In the genomic region with DNA sequence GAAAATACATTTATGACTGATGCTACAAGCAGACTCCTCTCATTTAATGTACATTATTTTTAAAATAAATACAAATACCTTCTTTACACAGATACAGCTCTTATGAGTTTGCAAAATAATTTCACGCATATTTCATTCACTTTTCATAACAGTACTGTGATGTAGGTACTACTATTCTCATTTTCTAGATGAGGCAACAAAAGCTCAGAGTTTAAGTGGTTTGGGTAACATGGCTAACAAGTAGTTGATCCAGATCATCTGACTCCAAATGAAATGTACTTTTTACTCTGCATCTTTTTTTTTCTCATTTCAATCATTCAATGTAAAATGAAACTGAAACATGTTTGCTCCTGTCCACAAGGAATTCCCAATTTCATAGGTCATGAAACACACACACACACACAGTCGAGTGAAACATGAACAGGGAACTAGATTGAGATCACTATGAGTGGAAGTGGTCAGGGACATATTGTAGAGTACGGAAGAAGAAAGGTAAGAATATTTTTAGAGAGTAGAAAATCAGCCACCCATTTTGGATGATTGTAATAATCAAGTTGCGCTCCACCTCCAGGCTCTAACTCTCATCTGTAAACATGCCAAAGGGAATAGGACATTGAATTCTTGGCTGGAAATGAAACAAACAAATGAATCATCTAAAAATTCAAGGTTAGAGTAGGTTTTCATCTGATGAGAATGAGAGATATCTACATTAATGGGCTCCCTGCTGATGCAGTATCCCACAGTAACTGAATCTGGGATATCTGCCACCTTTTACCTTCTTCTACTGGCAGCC, we compare ENCODE assay signal across 12 cellular contexts.
A peak's percentile ranks its signal among the peaks of the same experiment; 100 is the strongest.
DNase-seq lines count a peak whose midpoint lies in the region; ATAC-seq, FAIRE-seq and TF ChIP-seq lines count a peak whose summit lies in the region.
"Had no signal": no experiment of that assay in that cellular context is flagged by ENCODE, and none has a peak within 500 bp of the region (broad histone marks: within the 10 kb centered on the region; RNA-seq: fewer than 3 reads in every experiment).

No MANE protein-coding gene starts in this region.

- H3K27ac ChIP-seq in parathyroid adenoma, result no peak overlapping the region
- H3K27ac ChIP-seq: gastroesophageal sphincter, VCaP had no signal

- no peak overlapping the region for H3K4me2 ChIP-seq in parathyroid adenoma (ENCODE audit: low read length)

- TF ChIP-seq CTCF in bronchial epithelial cell (IDR thresholded peaks at IDR 0.05; ENCODE audit: insufficient read depth, low read length, severe bottlenecking) (no peak), parathyroid adenoma (IDR thresholded peaks at IDR 0.05) (no peak)

- CTCF ChIA-PET in HEK293T (lab: Yijun Ruan, JAX), result no interaction called here

- no peaks in the 10 kb centered on the region for H3K4me1 ChIP-seq in parathyroid adenoma
- H3K4me1 ChIP-seq: gastroesophageal sphincter had no signal

- peak overlapping the region; percentile 10 for H2AFZ ChIP-seq in parathyroid adenoma

- FAIRE-seq in bronchial epithelial cell (lab: Jason Lieb, UNC), result no peak
- FAIRE-seq: G401.6 had no signal

- H3K9me3 ChIP-seq in parathyroid adenoma (ENCODE audit: control insufficient read depth, low read length), result no peaks in the 10 kb centered on the region
- H3K9me3 ChIP-seq: gastroesophageal sphincter had no signal

- ATAC-seq in GM21360 (IDR thresholded peaks at IDR 0.05; ENCODE audit: unreplicated experiment), result peak; percentile 55
- ATAC-seq: gastroesophageal sphincter had no signal

- POLR2A ChIA-PET in HEK293T (lab: Yijun Ruan, JAX), result no interaction called here

- no peaks in the 10 kb centered on the region for H3K79me2 ChIP-seq in parathyroid adenoma

- H3K36me3 ChIP-seq in bronchial epithelial cell (ENCODE audit: control insufficient read depth, insufficient read depth, low read length), result no peaks in the 10 kb centered on the region
- H3K36me3 ChIP-seq in parathyroid adenoma (ENCODE audit: control insufficient read depth, insufficient read depth, low read length), result no peaks in the 10 kb centered on the region
- H3K36me3 ChIP-seq: gastroesophageal sphincter had no signal

- H3K27me3 ChIP-seq in bronchial epithelial cell (ENCODE audit: control insufficient read depth, insufficient read depth, low read length) (no peaks in the 10 kb centered on the region), parathyroid adenoma (ENCODE audit: control insufficient read depth, insufficient read depth, low read length) (no peaks in the 10 kb centered on the region)
- H3K27me3 ChIP-seq: gastroesophageal sphincter had no signal

- H3K4me3 ChIP-seq in bronchial epithelial cell (ENCODE audit: low read depth, low read length), result no peak overlapping the region
- H3K4me3 ChIP-seq in parathyroid adenoma (ENCODE audit: low read depth, low read length), result no peak overlapping the region
- H3K4me3 ChIP-seq: gastroesophageal sphincter had no signal

- H3K9ac ChIP-seq in parathyroid adenoma, result no peak overlapping the region

- DNase-seq in HT-29 (ENCODE audit: low spot score) (peak; percentile 45), bronchial epithelial cell (ENCODE audit: low read depth) (peak; percentile 94), HEK293T (ENCODE audit: extremely low spot score) (no peak), D341Med (ENCODE audit: low spot score) (no peak), NCI-H1436 treated with DMSO at 0.1 percent for 48 hours (lab: John Stamatoyannopoulos, UW) (no peak)
- DNase-seq in activated CD8-positive, alpha-beta memory T cell treated with anti-CD3 and anti-CD28 coated beads, Interleukin-2, amount 50 U/mL, for 4 hours, result no peak
- DNase-seq: activated naive CD8-positive, alpha-beta T cell treated with anti-CD3 and anti-CD28 coated beads for 36 hours had no signal

TF ChIP-seq in HEK293T, 16 proteins besides CTCF, POLR2A, EP300 and RAD21:
- TF ChIP-seq HDGF (IDR thresholded peaks at IDR 0.05; ENCODE audit: borderline replicate concordance) (no peak), L3MBTL2 (conservative IDR thresholded peaks at IDR 0.05) (no peak)

Comparison
In these comparisons a context has a peak if more than half of its experiments do, and no peak if none do; other contexts are left out.
1. DNase-seq: peak in HT-29 (single experiment) and bronchial epithelial cell (single experiment); none in HEK293T (single experiment), activated CD8-positive, alpha-beta memory T cell treated with anti-CD3 and anti-CD28 coated beads, Interleukin-2, amount 50 U/mL, for 4 hours (single experiment), D341Med (single experiment) and NCI-H1436 treated with DMSO at 0.1 percent for 48 hours (single experiment).